ENCODE assay signal across 20 cellular contexts in the genomic region with DNA sequence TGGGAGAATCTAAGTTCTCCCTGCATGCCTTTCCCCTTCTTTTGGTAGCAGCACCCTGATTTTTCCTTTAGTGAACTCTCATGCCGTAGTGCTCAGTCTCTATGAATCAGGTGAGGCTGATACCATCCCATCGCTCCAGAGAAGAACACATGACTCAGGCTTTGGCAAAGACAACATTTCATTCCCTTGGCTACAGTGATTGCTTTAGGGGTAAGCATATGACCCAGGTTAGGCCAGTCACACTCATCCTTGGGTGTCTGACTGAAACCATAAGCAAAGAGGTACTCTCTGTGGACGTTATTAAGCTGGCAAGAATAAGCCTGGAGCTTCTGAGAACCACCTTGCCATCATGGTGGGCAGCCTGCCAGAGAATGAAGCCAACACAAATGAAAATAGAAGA.
DNase-seq lines count a peak whose midpoint lies in the region; ATAC-seq, FAIRE-seq and TF ChIP-seq lines count a peak whose summit lies in the region.
"Had no signal": no experiment of that assay in that cellular context is flagged by ENCODE, and none has a peak within 500 bp of the region (broad histone marks: within the 10 kb centered on the region; RNA-seq: fewer than 3 reads in every experiment).

No MANE protein-coding gene starts in this region.

- DNase-seq in H54 (ENCODE audit: insufficient read length, low spot score) (no peak), SW480 (ENCODE audit: low spot score) (peak; percentile 20), esophagus squamous epithelium (lab: John Stamatoyannopoulos, UW) (no peak), sciatic nerve (ENCODE audit: low spot score) (no peak), HepG2 (ENCODE audit: low spot score) (no peak), ACHN (no peak)
- DNase-seq: activated CD4-positive, alpha-beta memory T cell treated with anti-CD3 and anti-CD28 coated beads, Interleukin-2, amount 10 ng/mL, durations not matched to agents 7 days and 5 days; DND-41; kidney; MM.1S; NCI-H2081 treated with DMSO at 0.1 percent for 48 hours; stimulated activated CD4-positive, alpha-beta T cell treated with anti-CD3 and anti-CD28 coated beads, Interleukin-1b, Interleukin-23, amount 100 ng/mL, for 48 hours; upper lobe of left lung had no signal

- in situ Hi-C loops in HepG2 (cut with HindIII; ENCODE audit: extremely low pct_ligation_motif_present, low pct_unique_long_range_greater_than_20kb), result no loop called here
- in situ Hi-C loops in ACHN (cut with HindIII; ENCODE audit: low pct_ligation_motif_present, low pct_unique_long_range_greater_than_20kb, low sequenced_read_pairs), result no loop called here

- POLR2A ChIA-PET in HepG2 (lab: Yijun Ruan, JAX), result no interaction called here

- no peak for TF ChIP-seq RAD21 in HepG2 (CRISPR knock-in tag; IDR thresholded peaks at IDR 0.05)

- TF ChIP-seq POLR2A in H54 (IDR thresholded peaks at IDR 0.05; ENCODE audit: low read depth, low read length), result no peak
- TF ChIP-seq POLR2A in esophagus squamous epithelium (IDR thresholded peaks at IDR 0.05), result no peak
- no peak for TF ChIP-seq POLR2A in HepG2 (IDR thresholded peaks at IDR 0.05; ENCODE audit: insufficient read depth in 1 of 2, low read depth in 2 of 2, low read length in 2 of 2)

- H3K27ac ChIP-seq in esophagus squamous epithelium (peak overlapping the region; percentile 50 to 82 (median 66)), HepG2 (ENCODE audit: extremely low read length, insufficient read depth, low read length) (no peak overlapping the region)
- H3K27ac ChIP-seq: BLaER1 treated with 17β-estradiol and CSF1 and Interleukin-3, amounts not matched to agents 10 nM and 100 nM; prostate gland; SJCRH30; upper lobe of left lung had no signal

- H3K9me3 ChIP-seq in esophagus squamous epithelium (no peaks in the 10 kb centered on the region), HepG2 (ENCODE audit: low read length) (no peaks in the 10 kb centered on the region)
- H3K9me3 ChIP-seq: BLaER1 treated with 17β-estradiol and CSF1 and Interleukin-3, amounts not matched to agents 10 nM and 100 nM; prostate gland; SJCRH30; upper lobe of left lung had no signal

- H3K4me1 ChIP-seq in esophagus squamous epithelium, result peaks cover 0 to 18% (median 8%) of the 10 kb centered on the region in 3 donors
- H3K4me1 ChIP-seq in HepG2 (ENCODE audit: insufficient read depth, low read length), result no peaks in the 10 kb centered on the region
- H3K4me1 ChIP-seq: BLaER1 treated with 17β-estradiol and CSF1 and Interleukin-3, amounts not matched to agents 10 nM and 100 nM; prostate gland; upper lobe of left lung had no signal

- TF ChIP-seq CTCF in esophagus squamous epithelium (IDR thresholded peaks at IDR 0.05) (no peak), HepG2 (CRISPR knock-in tag; IDR thresholded peaks at IDR 0.05) (no peak)

- H2AFZ ChIP-seq in HepG2 (ENCODE audit: low read length), result no peak overlapping the region

- no peaks in the 10 kb centered on the region for H4K20me1 ChIP-seq in HepG2 (ENCODE audit: insufficient read depth, low read length)
- H4K20me1 ChIP-seq: BLaER1 treated with 17β-estradiol and CSF1 and Interleukin-3, amounts not matched to agents 10 nM and 100 nM had no signal

- CTCF ChIA-PET in HepG2 (lab: Yijun Ruan, JAX; ENCODE audit: low intra/inter-chr PET ratio, low total read pairs), result no interaction called here

- no peaks in the 10 kb centered on the region for H3K36me3 ChIP-seq in esophagus squamous epithelium
- no peaks in the 10 kb centered on the region for H3K36me3 ChIP-seq in HepG2 (replicated peaks in 1 of 2; ENCODE audit: control insufficient read depth in 1 of 2, insufficient read depth in 2 of 2, low read length in 2 of 2)
- H3K36me3 ChIP-seq: BLaER1 treated with 17β-estradiol and CSF1 and Interleukin-3, amounts not matched to agents 10 nM and 100 nM; prostate gland; SJCRH30; upper lobe of left lung had no signal

- H3K4me2 ChIP-seq in HepG2 (ENCODE audit: low read depth, low read length), result no peak overlapping the region
- H3K4me2 ChIP-seq: BLaER1 treated with 17β-estradiol and CSF1 and Interleukin-3, amounts not matched to agents 10 nM and 100 nM had no signal

- TF ChIP-seq EP300 in HepG2 (IDR thresholded peaks at IDR 0.05; ENCODE audit: low read depth in 2 of 2, low read length in 2 of 2) (no peak), HepG2 (CRISPR knock-in tag; IDR thresholded peaks at IDR 0.05; ENCODE audit: borderline replicate concordance) (no peak)

- intact Hi-C loops in esophagus squamous epithelium (cut with DNase I) (no loop called here), sciatic nerve (cut with DNase I) (no loop called here), HepG2 (cut with micrococcal nuclease; ENCODE audit: unreplicated experiment) (no loop called here)

- H3K4me3 ChIP-seq in esophagus squamous epithelium, result no peak overlapping the region
- no peak overlapping the region for H3K4me3 ChIP-seq in HepG2 (replicated peaks in 1 of 3; ENCODE audit: insufficient read depth in 1 of 3, low read depth in 2 of 3, low read length in 3 of 3)
- H3K4me3 ChIP-seq: BLaER1 treated with 17β-estradiol and CSF1 and Interleukin-3, amounts not matched to agents 10 nM and 100 nM; prostate gland; SJCRH30; upper lobe of left lung had no signal

- peak; percentile 43 for FAIRE-seq in H54 (lab: Jason Lieb, UNC)
- no peak for FAIRE-seq in HepG2 (lab: Jason Lieb, UNC)
- FAIRE-seq: kidney, TTC549 had no signal

- H3K9ac ChIP-seq in HepG2 (ENCODE audit: insufficient read depth, low read depth, low read length), result no peak overlapping the region
- H3K9ac ChIP-seq: BLaER1 treated with 17β-estradiol and CSF1 and Interleukin-3, amounts not matched to agents 10 nM and 100 nM had no signal

- 24 to 32% methylated on average over 3 of the region's 3 CpGs for WGBS in esophagus squamous epithelium, 2 donors
- WGBS in HepG2 (ENCODE audit: low lambda C conversion rate), result 0% methylated on average over 3 of the region's 3 CpGs

- no peaks in the 10 kb centered on the region for H3K27me3 ChIP-seq in esophagus squamous epithelium
- H3K27me3 ChIP-seq in HepG2 (ENCODE audit: control insufficient read depth in 1 of 2, insufficient read depth in 2 of 2, low read length in 2 of 2), result peaks cover 0 to 2% of the 10 kb centered on the region in 2 experiments; a peak in 1 of 5 replicates
- H3K27me3 ChIP-seq: BLaER1 treated with 17β-estradiol and CSF1 and Interleukin-3, amounts not matched to agents 10 nM and 100 nM; SJCRH30; upper lobe of left lung had no signal

- no peaks in the 10 kb centered on the region for H3K79me2 ChIP-seq in HepG2 (ENCODE audit: insufficient read depth, low read length)

- ATAC-seq in sciatic nerve (peak; percentile 32), HG02938 (IDR thresholded peaks at IDR 0.05; ENCODE audit: unreplicated experiment) (no peak), HepG2 (no peak), GM19328 (IDR thresholded peaks at IDR 0.05; ENCODE audit: unreplicated experiment) (no peak)
- ATAC-seq: activated T-helper 17 cell treated with anti-CD3 and anti-CD28 coated beads, Interleukin-2, amount 50 U/mL, for 72 hours had no signal

- BruUV-seq in HepG2 (replicated peaks; lab: Mats Ljungman, UMichigan), result no TSS peak

TF ChIP-seq in HepG2, 621 proteins besides CTCF, POLR2A, EP300 and RAD21:
- no peak for TF ChIP-seq MXI1 (IDR thresholded peaks at IDR 0.05; ENCODE audit: borderline replicate concordance, low read depth, low read length)
- TF ChIP-seq, protein P1, sequence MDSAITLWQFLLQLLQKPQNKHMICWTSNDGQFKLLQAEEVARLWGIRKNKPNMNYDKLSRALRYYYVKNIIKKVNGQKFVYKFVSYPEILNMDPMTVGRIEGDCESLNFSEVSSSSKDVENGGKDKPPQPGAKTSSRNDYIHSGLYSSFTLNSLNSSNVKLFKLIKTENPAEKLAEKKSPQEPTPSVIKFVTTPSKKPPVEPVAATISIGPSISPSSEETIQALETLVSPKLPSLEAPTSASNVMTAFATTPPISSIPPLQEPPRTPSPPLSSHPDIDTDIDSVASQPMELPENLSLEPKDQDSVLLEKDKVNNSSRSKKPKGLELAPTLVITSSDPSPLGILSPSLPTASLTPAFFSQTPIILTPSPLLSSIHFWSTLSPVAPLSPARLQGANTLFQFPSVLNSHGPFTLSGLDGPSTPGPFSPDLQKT (CRISPR knock-in tag; IDR thresholded peaks at IDR 0.05; ENCODE audit: borderline replicate concordance), result no peak
- no peak for TF ChIP-seq ZNF33A (CRISPR knock-in tag; IDR thresholded peaks at IDR 0.05; ENCODE audit: borderline replicate concordance)
- no peak for TF ChIP-seq CHD4 (IDR thresholded peaks at IDR 0.05; ENCODE audit: borderline replicate concordance, low read length)
